In genomic region chr16:19446886-19447285, GRCh38 we compare ENCODE assay signal across 9 cellular contexts. TPM values are rescaled to one million over a fixed set of nuclear protein-coding genes. Genes with fewer than 3 reads are reported as not detected.
"Had no signal": no experiment of that assay in that cellular context is flagged by ENCODE, and none has a peak within 500 bp of the region (broad histone marks: within the 10 kb centered on the region; RNA-seq: fewer than 3 reads in every experiment).

No MANE protein-coding gene starts in this region.

- H3K4me2 ChIP-seq: KMS-11 had no signal

- DNase-seq: IMR-90, Karpas-422, KBM-7, KG1 had no signal

- H3K27ac Mint-ChIP-seq: IgD-negative memory B cell had no signal

- H3K27ac ChIP-seq: HL-60, KMS-11 had no signal

- FAIRE-seq: HTR-8/SVneo had no signal

- H3K9ac ChIP-seq: KMS-11 had no signal

- H3K4me1 Mint-ChIP-seq: IgD-negative memory B cell had no signal

- H3K4me3 Mint-ChIP-seq: IgD-negative memory B cell had no signal

RNA-seq across cellular contexts. Expression of gene TMC5, which starts 29.2 kb away (rescaled TPM):
- total RNA-seq: HT1080, IMR-90 had no signal
- polyA plus RNA-seq: IgD-negative memory B cell, IMR-90 had no signal
